Comparison of ENCODE assay signal across 8 cellular contexts in the genomic region with DNA sequence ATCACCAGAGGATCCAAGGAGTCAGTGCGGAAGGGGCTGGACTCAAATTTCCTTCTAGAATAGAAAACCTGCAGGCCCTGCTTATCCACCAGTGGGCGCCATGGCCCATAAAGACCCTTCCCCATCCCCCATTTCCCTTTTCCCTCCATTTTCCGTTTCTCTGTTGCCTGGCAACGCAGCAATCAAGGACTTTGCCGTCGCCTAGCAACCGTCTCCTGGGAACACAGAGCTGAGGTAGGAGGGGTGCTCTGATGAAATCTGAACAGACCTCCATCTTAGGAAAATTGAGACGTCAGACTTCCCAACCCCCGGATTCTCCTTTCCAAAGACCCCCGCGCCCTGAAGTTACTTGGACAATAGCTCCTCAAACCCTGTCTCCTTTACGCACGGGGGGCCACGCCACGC. TPM values are rescaled to one million over a fixed set of nuclear protein-coding genes. Genes with fewer than 3 reads are reported as not detected.
DNase-seq lines count a peak whose midpoint lies in the region; ATAC-seq and TF ChIP-seq lines count a peak whose summit lies in the region.

No MANE protein-coding gene starts in this region.

- ATAC-seq in Right ventricle myocardium inferior (no peak), Right ventricle myocardium superior (ENCODE audit: poor library complexity) (no peak)

- H3K4me1 ChIP-seq in MM.1S (ENCODE audit: low read length) (peaks cover 12% of the 10 kb centered on the region), mammary epithelial cell (ENCODE audit: insufficient read depth, low read length) (peaks cover 7% of the 10 kb centered on the region), skeletal muscle satellite cell (ENCODE audit: control insufficient read depth, insufficient read depth, low read length) (peaks cover 38% of the 10 kb centered on the region)

- CTCF ChIA-PET in RWPE1 (lab: Yijun Ruan, JAX), result no interaction called here
- CTCF ChIA-PET in mammary epithelial cell (lab: Charles Lee; ENCODE audit: low non-redundant PET), result interaction anchor here (0.7 kb wide), 1 partner anchor 116 kb away, joined by 15 read pairs; no protein-coding TSS in a partner anchor

- WGBS in mammary epithelial cell (ENCODE audit: low coverage, missing lambda C conversion rate), result 19% methylated on average over 8 of the region's 15 CpGs

- no peaks in the 10 kb centered on the region for H3F3A ChIP-seq in MM.1S (ENCODE audit: insufficient read depth, low read length)

- H3K27ac ChIP-seq in MM.1S (ENCODE audit: low read length) (no peak overlapping the region), RWPE1 (peak overlapping the region; percentile 99), mammary epithelial cell (ENCODE audit: insufficient read depth, low read depth, low read length) (peak overlapping the region; percentile 66)

- intact Hi-C loops in Right ventricle myocardium inferior (cut with DNase I) (no loop called here), Right ventricle myocardium superior (cut with DNase I) (no loop called here), mammary epithelial cell (cut with micrococcal nuclease) (loop anchor here (2.0 kb wide), 1 partner anchor 161 kb away; no protein-coding TSS in a partner anchor)

- POLR2A ChIA-PET in RWPE1 (lab: Yijun Ruan, JAX; ENCODE audit: low non-redundant PET), result no interaction called here

- H4K20me1 ChIP-seq in MM.1S (ENCODE audit: insufficient read depth, low read length) (no peaks in the 10 kb centered on the region), mammary epithelial cell (ENCODE audit: insufficient read depth, low read length) (no peaks in the 10 kb centered on the region)

- peak; percentile 66 for TF ChIP-seq CTCF in MM.1S (IDR thresholded peaks at IDR 0.05; ENCODE audit: low read length)
- TF ChIP-seq CTCF in RWPE1 (conservative IDR thresholded peaks at IDR 0.05; ENCODE audit: low read depth), result no peak
- TF ChIP-seq CTCF in mammary epithelial cell (conservative IDR thresholded peaks at IDR 0.05 in 1 of 2, IDR thresholded peaks at IDR 0.05 in 1 of 2; ENCODE audit: extremely low read depth in 1 of 2, insufficient read depth in 1 of 2, low read depth in 1 of 2, low read length in 2 of 2), result peak; percentile 20 to 46

- in situ Hi-C loops in mammary epithelial cell (cut with MboI; ENCODE audit: low sequenced_read_pairs in 2 of 2), result no loop called here

- H3K4me3 ChIP-seq in MM.1S (ENCODE audit: low read length), result peak overlapping the region; percentile 61
- peak overlapping the region in 1 of 3 experiments; percentile 58 for H3K4me3 ChIP-seq in mammary epithelial cell (replicated peaks in 1 of 3; ENCODE audit: insufficient read depth in 1 of 3, low read depth in 2 of 3, low read length in 3 of 3)
- H3K4me3 ChIP-seq in skeletal muscle satellite cell (ENCODE audit: low read length), result peak overlapping the region; percentile 77

- DNase-seq in Right ventricle myocardium inferior (ENCODE audit: missing footprints), result peak; percentile 87
- DNase-seq in Right ventricle myocardium superior, result no peak
- peak; percentile 64 for DNase-seq in MM.1S
- peak; percentile 73 for DNase-seq in RWPE1 (ENCODE audit: low spot score)
- DNase-seq in mammary epithelial cell, result peak; percentile 75
- peak; percentile 77 for DNase-seq in inferior parietal cortex (ENCODE audit: extremely low spot score)
- no peak for DNase-seq in germinal center (ENCODE audit: low spot score)

- peaks cover 62% of the 10 kb centered on the region for H3K27me3 ChIP-seq in MM.1S (replicated peaks; ENCODE audit: insufficient read depth, low read length)
- H3K27me3 ChIP-seq in mammary epithelial cell (ENCODE audit: insufficient read depth, low read length), result no peaks in the 10 kb centered on the region
- no peaks in the 10 kb centered on the region for H3K27me3 ChIP-seq in skeletal muscle satellite cell (ENCODE audit: control insufficient read depth, insufficient read depth, low read length)

- dilution Hi-C loops in mammary epithelial cell (cut with HindIII; ENCODE audit: low sequenced_read_pairs), result loop anchor here (5.0 kb wide), 1 partner anchor 52 kb away; no protein-coding TSS in a partner anchor

- no peaks in the 10 kb centered on the region for H3K36me3 ChIP-seq in MM.1S (replicated peaks; ENCODE audit: insufficient read depth, low read length)
- H3K36me3 ChIP-seq in mammary epithelial cell (ENCODE audit: insufficient read depth, low read length), result no peaks in the 10 kb centered on the region
- no peaks in the 10 kb centered on the region for H3K36me3 ChIP-seq in skeletal muscle satellite cell (ENCODE audit: insufficient read depth, low read length)

- H3K9me2 ChIP-seq in MM.1S (replicated peaks; ENCODE audit: insufficient read depth, low read length), result no peaks in the 10 kb centered on the region

- no peak overlapping the region for H2AFZ ChIP-seq in MM.1S (ENCODE audit: low read length)
- H2AFZ ChIP-seq in mammary epithelial cell (ENCODE audit: low read depth, low read length), result peak overlapping the region; percentile 61

- H3K9me3 ChIP-seq in MM.1S (replicated peaks; ENCODE audit: insufficient read depth, low read length) (no peaks in the 10 kb centered on the region), mammary epithelial cell (replicated peaks; ENCODE audit: insufficient read depth, low read length) (no peaks in the 10 kb centered on the region), skeletal muscle satellite cell (replicated peaks; ENCODE audit: low read length) (no peaks in the 10 kb centered on the region)

- BruUV-seq in mammary epithelial cell (replicated peaks; lab: Mats Ljungman, UMichigan), result no TSS peak

- H3K4me2 ChIP-seq in MM.1S (ENCODE audit: low read depth, low read length) (peak overlapping the region; percentile 68; the same call in 1 of the 2 replicates), mammary epithelial cell (ENCODE audit: insufficient read depth, low read depth, low read length) (peak overlapping the region; percentile 81), skeletal muscle satellite cell (ENCODE audit: low read length) (peak overlapping the region; percentile 88)

- peak overlapping the region; percentile 17; the same call in 1 of the 2 replicates for H3K9ac ChIP-seq in MM.1S (ENCODE audit: low read length)
- H3K9ac ChIP-seq in mammary epithelial cell (ENCODE audit: insufficient read depth, low read length), result no peak overlapping the region
- peak overlapping the region; percentile 62 for H3K9ac ChIP-seq in skeletal muscle satellite cell (ENCODE audit: low read depth, low read length)

- H3K79me2 ChIP-seq in MM.1S (ENCODE audit: low read length) (no peaks in the 10 kb centered on the region), mammary epithelial cell (ENCODE audit: insufficient read depth, low read length) (no peaks in the 10 kb centered on the region)

RNA-seq across cellular contexts. Expression of a gene that starts 5.7 kb away (rescaled TPM):
- 20.6 TPM for total RNA-seq in Right ventricle myocardium inferior
- total RNA-seq in Right ventricle myocardium superior, result 20.4 TPM
- total RNA-seq in mammary epithelial cell, result 10 to 100 TPM in 1 of 2 donors, 1 to 10 TPM in 1; 1.5 to 10.8 TPM
- polyA plus RNA-seq in mammary epithelial cell, result 3.5 TPM
- 6.7 TPM for polyA minus RNA-seq in mammary epithelial cell
- 10.1 and 11.6 TPM in 2 replicates for total RNA-seq in skeletal muscle satellite cell (2012; rRNA removed)

RNA-seq across cellular contexts. Expression of a gene that starts 5.8 kb away (rescaled TPM):
- 2,192 TPM for total RNA-seq in Right ventricle myocardium inferior
- total RNA-seq in Right ventricle myocardium superior, result 2,247 TPM
- 100 to 1,000 TPM; 385 to 448 TPM for total RNA-seq in mammary epithelial cell
- polyA plus RNA-seq in mammary epithelial cell, result 297 TPM
- 321 TPM for polyA minus RNA-seq in mammary epithelial cell
- total RNA-seq in skeletal muscle satellite cell (2012; rRNA removed), result 154 and 198 TPM in 2 replicates

RNA-seq across cellular contexts. Expression of a gene that starts 20.4 kb away (rescaled TPM):
- total RNA-seq in Right ventricle myocardium inferior (20.0 TPM), Right ventricle myocardium superior (20.4 TPM), mammary epithelial cell (10 to 100 TPM; 43.6 to 48.0 TPM)
- 7.9 TPM for polyA plus RNA-seq in mammary epithelial cell
- 44.2 TPM for polyA minus RNA-seq in mammary epithelial cell
- total RNA-seq in skeletal muscle satellite cell (2012; rRNA removed), result 34.5 and 67.7 TPM in 2 replicates

RNA-seq across cellular contexts. Expression of a gene that starts 25.4 kb away (rescaled TPM):
- total RNA-seq in Right ventricle myocardium inferior (23.3 TPM), Right ventricle myocardium superior (19.4 TPM), mammary epithelial cell (10 to 100 TPM; 36.7 to 53.6 TPM)
- 39.8 TPM for polyA plus RNA-seq in mammary epithelial cell
- 26.2 TPM for polyA minus RNA-seq in mammary epithelial cell
- total RNA-seq in skeletal muscle satellite cell (2012; rRNA removed), result 37.0 and 46.1 TPM in 2 replicates

RNA-seq across cellular contexts. Expression of a gene that starts 28.4 kb away (rescaled TPM):
- 444 TPM for total RNA-seq in Right ventricle myocardium inferior
- 432 TPM for total RNA-seq in Right ventricle myocardium superior
- 100 to 1,000 TPM; 116 to 204 TPM for total RNA-seq in mammary epithelial cell
- polyA plus RNA-seq in mammary epithelial cell, result 326 TPM
- 296 TPM for polyA minus RNA-seq in mammary epithelial cell
- 146 and 224 TPM in 2 replicates for total RNA-seq in skeletal muscle satellite cell (2012; rRNA removed)

Comparison
In these comparisons a context has a peak if more than half of its experiments do, and no peak if none do; other contexts are left out.
1. DNase-seq: peak in Right ventricle myocardium inferior (single experiment), MM.1S (single experiment), RWPE1 (single experiment), mammary epithelial cell (single experiment) and inferior parietal cortex (single experiment); none in Right ventricle myocardium superior (single experiment) and germinal center (single experiment).
2. Peak in every context shown above with its lines, with median percentiles within 50 percentile points of each other: H3K4me2 ChIP-seq.